10 cellular contexts compared by ENCODE assay signal in the genomic region with DNA sequence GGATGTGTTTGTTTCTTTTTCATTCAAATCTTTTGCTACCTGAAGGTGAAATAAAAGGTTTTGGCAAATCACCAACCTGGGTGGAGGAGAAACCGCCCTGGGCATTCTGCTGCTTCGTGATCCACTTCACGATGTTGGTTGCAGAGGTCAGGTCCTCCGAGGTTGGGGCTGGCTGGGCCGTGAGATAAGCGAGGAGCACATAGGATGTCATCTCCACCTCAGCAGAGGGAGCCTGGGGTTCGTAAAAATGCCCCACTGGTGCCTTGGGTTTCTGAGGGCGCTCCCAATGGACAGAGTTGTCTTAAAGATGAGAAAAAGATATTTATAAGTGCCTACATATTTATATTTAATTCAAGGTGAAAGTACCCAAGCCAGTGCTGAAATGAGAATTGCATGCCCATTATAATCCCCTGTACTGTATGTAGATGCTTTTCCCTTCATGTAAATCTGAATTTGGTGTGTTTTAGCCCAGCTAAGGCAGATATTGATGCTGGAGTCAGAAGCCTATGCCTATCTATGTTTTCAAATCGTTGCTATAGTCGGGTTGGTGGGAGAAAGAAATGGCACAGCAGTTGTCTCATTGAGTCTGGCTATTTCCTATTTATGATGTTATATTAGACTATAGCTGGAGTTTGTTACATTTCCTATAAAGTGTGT. TPM values are rescaled to one million over a fixed set of nuclear protein-coding genes. Genes with fewer than 3 reads are reported as not detected.
"Had no signal": no experiment of that assay in that cellular context is flagged by ENCODE, and none has a peak within 500 bp of the region (broad histone marks: within the 10 kb centered on the region; RNA-seq: fewer than 3 reads in every experiment).

No MANE protein-coding gene starts in this region.

- H3K4me1 ChIP-seq: HAP-1 had no signal

- H3K36me3 ChIP-seq: HAP-1 had no signal

- H3K27ac ChIP-seq: GM23248, HL-60 had no signal

- DNase-seq: GM23248, GOT3, H7, HFFc6 had no signal

- H3K9ac ChIP-seq: GM23248 had no signal

- H3K4me3 ChIP-seq: GM23248, HAP-1 had no signal

- ATAC-seq: HCT116 had no signal

- H3K9me3 ChIP-seq: HAP-1 had no signal

- FAIRE-seq: HTR-8/SVneo had no signal

- H2AFZ ChIP-seq: GM23248 had no signal

RNA-seq across cellular contexts. Expression of gene A2M, which starts 41.1 kb away (rescaled TPM):
- total RNA-seq: H7, HT-29 had no signal
- polyA plus RNA-seq: IgD-negative memory B cell had no signal
